8 cellular contexts compared by ENCODE assay signal in the genomic region with DNA sequence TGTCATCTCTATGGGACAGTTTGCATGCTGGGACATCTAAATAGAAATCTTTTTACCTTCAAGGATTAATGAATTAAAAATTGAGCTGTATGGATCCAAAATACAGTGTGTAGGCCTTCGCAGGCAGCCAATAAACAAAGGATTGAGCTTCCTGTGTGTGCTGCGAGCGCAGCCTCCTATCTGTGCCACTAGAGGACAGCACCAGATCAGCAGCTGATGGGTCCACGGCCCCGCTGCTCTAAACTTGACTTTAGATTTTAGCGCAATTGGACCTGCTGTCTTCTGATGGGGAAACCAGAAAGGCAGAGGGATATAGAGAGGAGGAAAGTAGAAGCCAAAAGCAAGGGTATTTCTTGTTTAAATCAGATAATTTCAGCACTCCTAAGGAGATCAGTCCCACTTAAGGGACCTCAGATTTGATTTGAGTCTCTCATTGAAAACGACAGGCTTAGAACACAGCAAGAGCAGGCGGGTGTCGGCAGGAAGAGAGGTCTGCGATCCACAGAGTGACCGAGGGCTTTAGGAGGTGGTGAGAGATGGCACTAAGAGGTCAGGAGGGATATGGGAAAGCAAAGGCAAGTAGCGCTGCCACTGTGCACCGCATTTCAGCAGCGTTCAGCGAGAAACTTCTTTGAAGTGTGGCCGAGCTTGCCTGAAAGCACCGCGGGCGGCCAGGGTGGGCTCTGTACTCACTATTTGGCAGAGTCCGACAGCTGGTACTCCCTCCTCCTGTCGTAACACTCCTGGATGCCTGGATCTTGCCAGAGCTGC.
A peak's percentile ranks its signal among the peaks of the same experiment; 100 is the strongest.
DNase-seq lines count a peak whose midpoint lies in the region; ATAC-seq, FAIRE-seq and TF ChIP-seq lines count a peak whose summit lies in the region.

No MANE protein-coding gene starts in this region.

- no peaks in the 10 kb centered on the region for H3F3A ChIP-seq in SK-N-SH (replicated peaks; ENCODE audit: insufficient read depth)

- TF ChIP-seq POLR2A in GM12878 (IDR thresholded peaks at IDR 0.05; ENCODE audit: low read depth, low read length) = no peak

- TF ChIP-seq CTCF in SK-N-SH (IDR thresholded peaks at IDR 0.05) (peak; percentile 99), GM12878 (IDR thresholded peaks at IDR 0.05 in 2 of 3, conservative IDR thresholded peaks at IDR 0.05 in 1 of 3; ENCODE audit: control insufficient read depth in 2 of 3, extremely low read depth in 1 of 3, insufficient read depth in 1 of 3, low read depth in 3 of 3, low read length in 3 of 3) (peak; percentile 80 to 94 (median 88))

- TF ChIP-seq EP300 in SK-N-SH (IDR thresholded peaks at IDR 0.05; ENCODE audit: borderline replicate concordance in 1 of 2, low read depth in 1 of 2, low read length in 1 of 2) (no peak), GM12878 (IDR thresholded peaks at IDR 0.05; ENCODE audit: borderline replicate concordance in 1 of 2, control insufficient read depth in 1 of 2, low read depth in 2 of 2, low read length in 2 of 2) (no peak)

- H3K4me3 ChIP-seq in SK-N-SH (ENCODE audit: low read depth in 2 of 2, low read length in 1 of 2) (no peak overlapping the region; a peak in 1 of 4 replicates), GM12878 (no peak overlapping the region)

- H3K9me3 ChIP-seq in SK-N-SH (no peaks in the 10 kb centered on the region), GM12878 (replicated peaks; ENCODE audit: control insufficient read depth, insufficient read depth, low read length) (no peaks in the 10 kb centered on the region)

- H3K27ac ChIP-seq in SK-N-SH (ENCODE audit: low read depth in 2 of 2, low read length in 1 of 2) = no peak overlapping the region
- H3K27ac ChIP-seq in GM12878 (ENCODE audit: control insufficient read depth, insufficient read depth) = no peak overlapping the region

- H4K20me1 ChIP-seq in SK-N-SH (ENCODE audit: insufficient read depth) (no peaks in the 10 kb centered on the region), GM12878 (ENCODE audit: control insufficient read depth, insufficient read depth) (no peaks in the 10 kb centered on the region)

- H3K79me2 ChIP-seq in SK-N-SH (ENCODE audit: insufficient read depth) = no peaks in the 10 kb centered on the region
- no peaks in the 10 kb centered on the region for H3K79me2 ChIP-seq in GM12878 (ENCODE audit: control insufficient read depth, insufficient read depth, low read length)

- WGBS in SK-N-SH (ENCODE audit: low lambda C conversion rate) = 58% methylated on average over 19 of the region's 21 CpGs
- 52% methylated on average over 21 of the region's 21 CpGs for WGBS in GM12878 (ENCODE audit: insufficient coverage, insufficient replicate concordance, low lambda C conversion rate, missing lambda C conversion rate)

- SMC1A ChIA-PET in GM12878 (lab: Charles Lee; ENCODE audit: uncharacterized antibody, unreplicated experiment) = interaction anchor here (0.5 to 2.0 kb wide), 9 partner anchors 14 to 935 kb away, joined by 3 to 14 read pairs (median 3); no protein-coding TSS in a partner anchor

- CTCF ChIA-PET in SK-N-SH (lab: Yijun Ruan, JAX) (interaction anchor here (0.5 to 7.9 kb wide), 72 partner anchors 9 to 938 kb away, joined by 3 to 109 read pairs (median 4); partner anchors contain the start of genes CEP78 and VPS13A), GM12878 (lab: Yijun Ruan, JAX) (interaction anchor here (0.6 to 3.7 kb wide), 18 partner anchors 10 to 937 kb away, joined by 3 to 42 read pairs (median 4); no protein-coding TSS in a partner anchor)

- in situ Hi-C loops in GM12878 (cut with MboI) = no loop called here

- H3K27me3 ChIP-seq in SK-N-SH (ENCODE audit: insufficient read depth) (no peaks in the 10 kb centered on the region), GM12878 (replicated peaks in 1 of 2; ENCODE audit: control insufficient read depth in 2 of 2, insufficient read depth in 2 of 2, low read length in 1 of 2) (no peaks in the 10 kb centered on the region)

- peak; percentile 70 to 75 for DNase-seq in Kasumi-1 (lab: John Stamatoyannopoulos, UW)
- DNase-seq in SK-N-SH = peak; percentile 85
- DNase-seq in GM12878 (ENCODE audit: low read depth, low spot score) = no peak
- peak; percentile 33 for DNase-seq in iPS DF 4.7 (ENCODE audit: extremely low read depth, low spot score)
- peak; percentile 65 for DNase-seq in smooth muscle cell of the brain vasculature (ENCODE audit: low read depth, low spot score)

- RAD21 ChIA-PET in GM12878 (lab: Charles Lee; ENCODE audit: unreplicated experiment) = interaction anchor here (0.6 to 2.0 kb wide), 9 partner anchors 9 to 688 kb away, joined by 3 to 6 read pairs (median 4); no protein-coding TSS in a partner anchor

- H3K4me1 ChIP-seq in SK-N-SH (ENCODE audit: control insufficient read depth in 1 of 2, insufficient read depth in 2 of 2, low read depth in 1 of 2, low read length in 1 of 2) (peaks cover 11 to 13% of the 10 kb centered on the region in 2 experiments; a peak in 2 of 4 replicates), GM12878 (ENCODE audit: control insufficient read depth, insufficient read depth, low read length) (no peaks in the 10 kb centered on the region)

- H3K36me3 ChIP-seq in SK-N-SH (replicated peaks in 1 of 2; ENCODE audit: control insufficient read depth in 1 of 2, insufficient read depth in 2 of 2, low read length in 1 of 2) (no peaks in the 10 kb centered on the region), GM12878 (ENCODE audit: control insufficient read depth in 2 of 2, insufficient read depth in 2 of 2, low read length in 1 of 2) (no peaks in the 10 kb centered on the region)

- H3K9me2 ChIP-seq in SK-N-SH = no peaks in the 10 kb centered on the region

- no peak overlapping the region for H3K4me2 ChIP-seq in SK-N-SH
- no peak overlapping the region for H3K4me2 ChIP-seq in GM12878 (ENCODE audit: control insufficient read depth, insufficient read depth)

- intact Hi-C loops in GM12878 (cut with micrococcal nuclease; ENCODE audit: unreplicated experiment) = loop anchor here (2.0 kb wide), 1 partner anchor 55 kb away; no protein-coding TSS in a partner anchor

- POLR2A ChIA-PET in SK-N-SH (lab: Yijun Ruan, JAX) = interaction anchor here (1.5 kb wide), 1 partner anchor 257 kb away, joined by 3 read pairs; the partner anchor contains the start of gene VPS13A
- POLR2A ChIA-PET in GM12878 (lab: Charles Lee) = no interaction called here

- FAIRE-seq in G401.6 (lab: Jason Lieb, UNC) = peak; percentile 30
- FAIRE-seq in GM12878 (lab: Jason Lieb, UNC) = peak; percentile 23

- H3K9ac ChIP-seq in SK-N-SH (no peak overlapping the region; the same call in 1 of the 2 replicates), GM12878 (ENCODE audit: control insufficient read depth, insufficient read depth, low read length) (no peak overlapping the region)

- peak; percentile 100 for TF ChIP-seq RAD21 in SK-N-SH (IDR thresholded peaks at IDR 0.05; ENCODE audit: low read length)
- peak; percentile 88 for TF ChIP-seq RAD21 in GM12878 (IDR thresholded peaks at IDR 0.05; ENCODE audit: insufficient read depth, low read depth, low read length)

- ATAC-seq in GM21528 (IDR thresholded peaks at IDR 0.05; ENCODE audit: low FRiP score, unreplicated experiment) (peak; percentile 76), GM12878 (peak; percentile 96), HG03045 (IDR thresholded peaks at IDR 0.05; ENCODE audit: unreplicated experiment) (no peak)

- peak overlapping the region; percentile 96 for H2AFZ ChIP-seq in SK-N-SH (ENCODE audit: low read depth)
- H2AFZ ChIP-seq in GM12878 (ENCODE audit: control insufficient read depth, low read depth, low read length) = no peak overlapping the region

- no TSS peak for BruUV-seq in GM12878 (replicated peaks; lab: Mats Ljungman, UMichigan)

TF ChIP-seq in SK-N-SH, 30 proteins besides CTCF, POLR2A, EP300 and RAD21 (continues in another document):
- TF ChIP-seq FOXM1 (IDR thresholded peaks at IDR 0.05; ENCODE audit: low read depth) = no peak

TF ChIP-seq in GM12878, 131 proteins besides CTCF, POLR2A, EP300 and RAD21:
- TF ChIP-seq EED (IDR thresholded peaks at IDR 0.05; ENCODE audit: low read depth) (no peak), SMC3 (IDR thresholded peaks at IDR 0.05; ENCODE audit: borderline replicate concordance, low read length) (peak; percentile 62)
TF ChIP-seq in GM12878: peak in this region for 1.
